In genomic region chr6:39213195-39213920, GRCh38 we compare ENCODE assay signal across 34 cellular contexts. TPM values are rescaled to one million over a fixed set of nuclear protein-coding genes. Genes with fewer than 3 reads are reported as not detected.
DNase-seq lines count a peak whose midpoint lies in the region; ATAC-seq, FAIRE-seq and TF ChIP-seq lines count a peak whose summit lies in the region.
"Had no signal": no experiment of that assay in that cellular context is flagged by ENCODE, and none has a peak within 500 bp of the region (broad histone marks: within the 10 kb centered on the region; RNA-seq: fewer than 3 reads in every experiment).

No MANE protein-coding gene starts in this region.

- intact Hi-C loops in kidney (cut with DNase I), result no loop called here

- FAIRE-seq in kidney (lab: Jason Lieb, UNC), result no peak
- FAIRE-seq: bronchial epithelial cell, frontal cortex, GM12892 had no signal

- H3K4me1 ChIP-seq in kidney (ENCODE audit: control insufficient read depth in 1 of 2, insufficient read depth in 1 of 2, low read depth in 1 of 2, low read length in 2 of 2), result peaks cover 59 to 70% of the 10 kb centered on the region in 2 donors
- H3K4me1 ChIP-seq: uterus had no signal

- no peak overlapping the region for H3K4me3 ChIP-seq in kidney (ENCODE audit: low read length in 2 of 2)
- H3K4me3 ChIP-seq: BLaER1 treated with 17β-estradiol and CSF1 and Interleukin-3, amounts not matched to agents 10 nM and 100 nM; coronary artery; esophagus muscularis mucosa; hepatocyte; smooth muscle cell; uterus had no signal

- TF ChIP-seq CTCF in kidney (IDR thresholded peaks at IDR 0.05; ENCODE audit: borderline replicate concordance, extremely low read depth, insufficient read depth), result no peak

- peak overlapping the region; percentile 43 to 79 for H3K27ac ChIP-seq in kidney (ENCODE audit: low read depth in 2 of 2, low read length in 2 of 2)
- H3K27ac ChIP-seq: BLaER1 treated with 17β-estradiol and CSF1 and Interleukin-3, amounts not matched to agents 10 nM and 100 nM; coronary artery; esophagus muscularis mucosa; RWPE1; uterus had no signal

- H3K9ac ChIP-seq in kidney (ENCODE audit: low read length in 2 of 2), result peak overlapping the region in 1 of 2 donors; percentile 4
- H3K9ac ChIP-seq: BLaER1 treated with 17β-estradiol and CSF1 and Interleukin-3, amounts not matched to agents 10 nM and 100 nM; SK-N-SH had no signal

- DNase-seq in AML-193 (lab: John Stamatoyannopoulos, UW) (peak; percentile 72 to 73), OCI-M1 (lab: John Stamatoyannopoulos, UW) (peak; percentile 25), kidney (no peak), foreskin melanocyte (no peak)
- DNase-seq in stimulated activated naive CD4-positive, alpha-beta T cell (lab: John Stamatoyannopoulos, UW), result no peak
- DNase-seq: activated CD4-positive, alpha-beta T cell treated with anti-CD3 and anti-CD28 coated beads, Interleukin-2, amount 50 U/mL, for 48 hours; activated T-cell treated with anti-CD3 and anti-CD28 coated beads for 4 hours; Caco-2; DND-41; effector memory CD8-positive, alpha-beta T cell; H7; immature natural killer cell; mesendoderm; NCI-H2171 treated with DMSO at 0.1 percent for 48 hours; NCI-H524; occipital lobe; SK-N-SH; stimulated activated CD4-positive, alpha-beta T cell treated with anti-CD3 and anti-CD28 coated beads, Interleukin-2, amount 100 ng/mL, for 24 hours; T-helper 9 cell; uterus had no signal

- TF ChIP-seq EP300 in Ishikawa (IDR thresholded peaks at IDR 0.05; ENCODE audit: borderline replicate concordance), result no peak

- no peak for ATAC-seq in HG03432 (IDR thresholded peaks at IDR 0.05; ENCODE audit: unreplicated experiment)
- ATAC-seq in HG03378 (IDR thresholded peaks at IDR 0.05; ENCODE audit: unreplicated experiment), result no peak
- ATAC-seq: effector memory CD8-positive, alpha-beta T cell had no signal

- H3K9me3 ChIP-seq in kidney (ENCODE audit: control insufficient read depth in 1 of 2, low read length in 2 of 2), result no peaks in the 10 kb centered on the region
- H3K9me3 ChIP-seq: BLaER1 treated with 17β-estradiol and CSF1 and Interleukin-3, amounts not matched to agents 10 nM and 100 nM; Caco-2; esophagus muscularis mucosa; SK-N-SH; uterus had no signal

- no peak for TF ChIP-seq RAD21 in Ishikawa (IDR thresholded peaks at IDR 0.05; ENCODE audit: low read depth)

- H3K36me3 ChIP-seq in kidney (ENCODE audit: control insufficient read depth in 1 of 2, insufficient read depth in 2 of 2, low read length in 2 of 2), result peaks cover 8 to 28% of the 10 kb centered on the region in 2 donors
- H3K36me3 ChIP-seq: BLaER1 treated with 17β-estradiol and CSF1 and Interleukin-3, amounts not matched to agents 10 nM and 100 nM; esophagus muscularis mucosa; uterus had no signal

TF ChIP-seq in Ishikawa, 13 proteins besides CTCF, POLR2A, EP300 and RAD21:
- no peak for TF ChIP-seq TAF1 (IDR thresholded peaks at IDR 0.05; ENCODE audit: low read depth)
- 0 out of 2 replicates have a peak, but pooled peaks have one; percentile 35 for TF ChIP-seq CEBPB (IDR thresholded peaks at IDR 0.05)

RNA-seq across cellular contexts. Expression of gene KCNK5, which starts 15.9 kb away (rescaled TPM):
- total RNA-seq in kidney, result 77.0 TPM
- polyA plus RNA-seq in kidney (ENCODE audit: insufficient read depth, low read depth, low replicate concordance), result 48.4 TPM
- total RNA-seq: M059J, myocyte, smooth muscle cell had no signal
- polyA plus RNA-seq: SK-N-SH, smooth muscle cell had no signal

Comparison
In these comparisons a context has a peak if more than half of its experiments do, and no peak if none do; other contexts are left out.
1. DNase-seq: peak in AML-193 (2 of 2) and OCI-M1 (single experiment); none in kidney (single experiment), foreskin melanocyte (single experiment) and stimulated activated naive CD4-positive, alpha-beta T cell (0 of 6).